In genomic region chrX:135596495-135596894, GRCh38 we compare ENCODE assay signal across 9 cellular contexts.
A peak's percentile ranks its signal among the peaks of the same experiment; 100 is the strongest.
DNase-seq lines count a peak whose midpoint lies in the region; ATAC-seq and TF ChIP-seq lines count a peak whose summit lies in the region.
"Had no signal": no experiment of that assay in that cellular context is flagged by ENCODE, and none has a peak within 500 bp of the region (broad histone marks: within the 10 kb centered on the region; RNA-seq: fewer than 3 reads in every experiment).

No MANE protein-coding gene starts in this region.

- H3K36me3 ChIP-seq in DND-41 (ENCODE audit: insufficient read depth, low read length): no peaks in the 10 kb centered on the region

- DNase-seq in DND-41: peak; percentile 47
- DNase-seq in RPMI7951 (ENCODE audit: low read depth): peak; percentile 48
- DNase-seq in activated effector memory CD4-positive, alpha-beta T cell treated with anti-CD3 and anti-CD28 coated beads, Interleukin-2, amount 50 U/mL, for 16 hours: peak; percentile 79
- DNase-seq in right cardiac atrium: peak; percentile 22 to 59 (median 47)
- peak; percentile 40 for DNase-seq in stimulated activated CD4-positive, alpha-beta T cell treated with anti-CD3 and anti-CD28 coated beads, Interleukin-4, amount 100 ng/mL, for 24 hours

- no peaks in the 10 kb centered on the region for H4K20me1 ChIP-seq in DND-41 (ENCODE audit: insufficient read depth, low read length)

- intact Hi-C loops in right cardiac atrium (cut with DNase I): loop anchor here in 1 of 4 donors (10.0 kb wide), 1 partner anchor 112 kb away; no protein-coding TSS in a partner anchor

- no peaks in the 10 kb centered on the region for H3K9me3 ChIP-seq in DND-41 (ENCODE audit: insufficient read depth, low read length, severe bottlenecking)
- H3K9me3 ChIP-seq in right cardiac atrium (ENCODE audit: control insufficient read depth, low read length): no peaks in the 10 kb centered on the region

- 52% methylated on average over 18 of the region's 18 CpGs for WGBS in right cardiac atrium

- peak; percentile 77 for TF ChIP-seq CTCF in DND-41 (IDR thresholded peaks at IDR 0.05; ENCODE audit: borderline replicate concordance, extremely low read depth, low read length, poor library complexity, severe bottlenecking)

- H2AFZ ChIP-seq in DND-41 (ENCODE audit: low read depth, low read length): no peak overlapping the region

- ATAC-seq in DND-41 (ENCODE audit: insufficient read depth, low read depth) (peak; percentile 89), HG03520 (IDR thresholded peaks at IDR 0.05; ENCODE audit: unreplicated experiment) (peak; percentile 79), right cardiac atrium (peak in 1 of 2 donors; percentile 39), GM21825 (IDR thresholded peaks at IDR 0.05; ENCODE audit: unreplicated experiment) (no peak), HG03469 (IDR thresholded peaks at IDR 0.05; ENCODE audit: unreplicated experiment) (no peak)

- no peaks in the 10 kb centered on the region for H3K4me1 ChIP-seq in DND-41 (ENCODE audit: insufficient read depth, low read length)
- H3K4me1 ChIP-seq in right cardiac atrium (ENCODE audit: control insufficient read depth, insufficient read depth, low read length): no peaks in the 10 kb centered on the region

- H3K27ac ChIP-seq in DND-41 (ENCODE audit: low read length) (no peak overlapping the region), right cardiac atrium (ENCODE audit: low read length) (no peak overlapping the region)
- H3K27ac ChIP-seq: VCaP had no signal

- H3K4me3 ChIP-seq in DND-41 (ENCODE audit: low read depth in 1 of 2, low read length in 2 of 2): no peak overlapping the region
- H3K4me3 ChIP-seq in right cardiac atrium (ENCODE audit: low read length): no peak overlapping the region

- H3K9ac ChIP-seq in DND-41 (ENCODE audit: low read depth, low read length): no peak overlapping the region

- no peaks in the 10 kb centered on the region for H3K27me3 ChIP-seq in DND-41 (ENCODE audit: insufficient read depth, low read length, poor library complexity)
- H3K27me3 ChIP-seq in right cardiac atrium (ENCODE audit: control insufficient read depth, insufficient read depth): no peaks in the 10 kb centered on the region

- no peaks in the 10 kb centered on the region for H3K79me2 ChIP-seq in DND-41 (ENCODE audit: insufficient read depth, low read length)

- H3K4me2 ChIP-seq in DND-41 (ENCODE audit: insufficient read depth, low read length): no peak overlapping the region

Comparison
In these comparisons a context has a peak if more than half of its experiments do, and no peak if none do; other contexts are left out.
1. ATAC-seq: peak in DND-41 (single experiment) and HG03520 (single experiment); none in GM21825 (single experiment) and HG03469 (single experiment).
2. Peak in every context shown above with its lines, with median percentiles within 50 percentile points of each other: DNase-seq.